Comparison of ENCODE assay signal across 8 cellular contexts in genomic region chr20:56628015-56628872, GRCh38. TPM values are rescaled to one million over a fixed set of nuclear protein-coding genes. Genes with fewer than 3 reads are reported as not detected.
DNase-seq lines count a peak whose midpoint lies in the region; ATAC-seq and TF ChIP-seq lines count a peak whose summit lies in the region.

No MANE protein-coding gene starts in this region.

- H3K4me1 Mint-ChIP-seq in activated CD4-positive, alpha-beta T cell treated with anti-CD3 and anti-CD28 coated beads, Interleukin-2, amount 10 ng/mL, durations not matched to agents 7 days and 5 days, result peaks cover 16% of the 10 kb centered on the region
- peaks cover 11% of the 10 kb centered on the region for H3K4me1 Mint-ChIP-seq in activated naive CD8-positive, alpha-beta T cell treated with anti-CD3 and anti-CD28 coated beads, Interleukin-2, amount 50 U/mL, for 24 hours

- H3K4me3 Mint-ChIP-seq in activated CD4-positive, alpha-beta T cell treated with anti-CD3 and anti-CD28 coated beads, Interleukin-2, amount 10 ng/mL, durations not matched to agents 7 days and 5 days, result peak overlapping the region; percentile 50
- H3K4me3 Mint-ChIP-seq in activated naive CD8-positive, alpha-beta T cell treated with anti-CD3 and anti-CD28 coated beads, Interleukin-2, amount 50 U/mL, for 24 hours, result peak overlapping the region; percentile 34

- peaks cover 3% of the 10 kb centered on the region for H3K36me3 Mint-ChIP-seq in activated CD4-positive, alpha-beta T cell treated with anti-CD3 and anti-CD28 coated beads, Interleukin-2, amount 10 ng/mL, durations not matched to agents 7 days and 5 days (ENCODE audit: low read depth)
- H3K36me3 Mint-ChIP-seq in activated naive CD8-positive, alpha-beta T cell treated with anti-CD3 and anti-CD28 coated beads, Interleukin-2, amount 50 U/mL, for 24 hours (ENCODE audit: low read depth), result no peaks in the 10 kb centered on the region

- BruUV-seq in A673 (replicated peaks; lab: Mats Ljungman, UMichigan), result no TSS peak

- no peak for ATAC-seq in activated naive CD8-positive, alpha-beta T cell treated with anti-CD3 and anti-CD28 coated beads, Interleukin-2, amount 50 U/mL, for 24 hours

- no peak overlapping the region for H3K27ac Mint-ChIP-seq in activated CD4-positive, alpha-beta T cell treated with anti-CD3 and anti-CD28 coated beads, Interleukin-2, amount 10 ng/mL, durations not matched to agents 7 days and 5 days
- no peak overlapping the region for H3K27ac Mint-ChIP-seq in activated naive CD8-positive, alpha-beta T cell treated with anti-CD3 and anti-CD28 coated beads, Interleukin-2, amount 50 U/mL, for 24 hours

- DNase-seq in activated CD4-positive, alpha-beta T cell treated with anti-CD3 and anti-CD28 coated beads, Interleukin-2, amount 10 ng/mL, durations not matched to agents 7 days and 5 days, result no peak
- no peak for DNase-seq in activated CD4-positive, alpha-beta T cell treated with anti-CD3 and anti-CD28 coated beads for 4 hours
- no peak for DNase-seq in activated naive CD8-positive, alpha-beta T cell treated with anti-CD3 and anti-CD28 coated beads, Interleukin-2, amount 50 U/mL, for 24 hours
- peak; percentile 83 for DNase-seq in islet precursor cell
- peak; percentile 15 for DNase-seq in testis
- no peak for DNase-seq in A673 (ENCODE audit: low spot score)
- DNase-seq in amniotic stem cell (lab: John Stamatoyannopoulos, UW), result no peak
- DNase-seq in COLO829 (ENCODE audit: low spot score), result no peak

- H3K9me3 ChIP-seq in testis (no peaks in the 10 kb centered on the region), A673 (ENCODE audit: low read depth, low read length, poor library complexity, severe bottlenecking) (no peaks in the 10 kb centered on the region)

- 2% methylated on average over 22 to 44 of the region's 48 CpGs for WGBS in testis, 2 donors

- POLR2A ChIA-PET in activated CD4-positive, alpha-beta T cell treated with anti-CD3 and anti-CD28 coated beads, Interleukin-2, amount 10 ng/mL, durations not matched to agents 7 days and 5 days (lab: Charles Lee), result no interaction called here
- POLR2A ChIA-PET in A673 (lab: Charles Lee; ENCODE audit: low non-redundant PET), result no interaction called here

- TF ChIP-seq POLR2A in testis (IDR thresholded peaks at IDR 0.05), result no peak

- TF ChIP-seq CTCF in testis (IDR thresholded peaks at IDR 0.05) (no peak), A673 (conservative IDR thresholded peaks at IDR 0.05; ENCODE audit: low read depth, low read length) (no peak)

- H3K27me3 Mint-ChIP-seq in activated CD4-positive, alpha-beta T cell treated with anti-CD3 and anti-CD28 coated beads, Interleukin-2, amount 10 ng/mL, durations not matched to agents 7 days and 5 days, result peaks cover 77% of the 10 kb centered on the region
- H3K27me3 Mint-ChIP-seq in activated naive CD8-positive, alpha-beta T cell treated with anti-CD3 and anti-CD28 coated beads, Interleukin-2, amount 50 U/mL, for 24 hours, result peaks cover 72% of the 10 kb centered on the region

- H3K4me1 ChIP-seq in testis, result peaks cover 25% of the 10 kb centered on the region
- H3K4me1 ChIP-seq in A673 (ENCODE audit: insufficient read depth, low read length, poor library complexity, severe bottlenecking), result peaks cover 13% of the 10 kb centered on the region

- no peaks in the 10 kb centered on the region for H3K9me3 Mint-ChIP-seq in activated CD4-positive, alpha-beta T cell treated with anti-CD3 and anti-CD28 coated beads, Interleukin-2, amount 10 ng/mL, durations not matched to agents 7 days and 5 days
- no peaks in the 10 kb centered on the region for H3K9me3 Mint-ChIP-seq in activated naive CD8-positive, alpha-beta T cell treated with anti-CD3 and anti-CD28 coated beads, Interleukin-2, amount 50 U/mL, for 24 hours

- CTCF ChIA-PET in activated CD4-positive, alpha-beta T cell treated with anti-CD3 and anti-CD28 coated beads, Interleukin-2, amount 10 ng/mL, durations not matched to agents 7 days and 5 days (lab: Charles Lee), result no interaction called here
- CTCF ChIA-PET in A673 (lab: Charles Lee), result no interaction called here

- H3K27me3 ChIP-seq in testis, result no peaks in the 10 kb centered on the region
- peaks cover 92% of the 10 kb centered on the region for H3K27me3 ChIP-seq in A673 (replicated peaks; ENCODE audit: insufficient read depth, low read depth, low read length, poor library complexity)

- H3K4me3 ChIP-seq in testis (peak overlapping the region; percentile 12 to 55), A673 (ENCODE audit: low read depth, low read length, poor library complexity, severe bottlenecking) (no peak overlapping the region)

- H3K27ac ChIP-seq in testis, result no peak overlapping the region
- no peak overlapping the region for H3K27ac ChIP-seq in A673 (ENCODE audit: low read depth, low read length, poor library complexity, severe bottlenecking)

- no peaks in the 10 kb centered on the region for H3K36me3 ChIP-seq in testis (ENCODE audit: low read depth, missing control alignments)
- no peaks in the 10 kb centered on the region for H3K36me3 ChIP-seq in A673 (ENCODE audit: insufficient read depth, low read length, poor library complexity, severe bottlenecking)

- intact Hi-C loops in testis (cut with DNase I; ENCODE audit: low total_unique reads), result no loop called here
- intact Hi-C loops in A673 (cut with micrococcal nuclease; ENCODE audit: unreplicated experiment), result loop anchor here (2.0 to 5.0 kb wide), 2 partner anchors 76 to 433 kb away; no protein-coding TSS in a partner anchor

RNA-seq across cellular contexts. Expression of gene TFAP2C, which starts 0.9 kb away (rescaled TPM):
- not detected for total RNA-seq in activated CD4-positive, alpha-beta T cell treated with anti-CD3 and anti-CD28 coated beads, Interleukin-2, amount 10 ng/mL, durations not matched to agents 7 days and 5 days
- total RNA-seq in testis (1 to 10 TPM; 1.3 to 1.9 TPM), A673 (2021) (0.11 TPM in 2 replicates)
- polyA plus RNA-seq in testis (ENCODE audit: insufficient read depth, low read depth, low replicate concordance), result 1.4 TPM

Comparison
In these comparisons a context has a peak if more than half of its experiments do, and no peak if none do; other contexts are left out.
1. DNase-seq: peak in islet precursor cell (single experiment) and testis (single experiment); none in activated CD4-positive, alpha-beta T cell treated with anti-CD3 and anti-CD28 coated beads, Interleukin-2, amount 10 ng/mL, durations not matched to agents 7 days and 5 days (single experiment), activated CD4-positive, alpha-beta T cell treated with anti-CD3 and anti-CD28 coated beads for 4 hours (0 of 2), activated naive CD8-positive, alpha-beta T cell treated with anti-CD3 and anti-CD28 coated beads, Interleukin-2, amount 50 U/mL, for 24 hours (single experiment), A673 (single experiment), amniotic stem cell (single experiment) and COLO829 (single experiment).